Comparison of ENCODE assay signal across 9 cellular contexts in the genomic region with DNA sequence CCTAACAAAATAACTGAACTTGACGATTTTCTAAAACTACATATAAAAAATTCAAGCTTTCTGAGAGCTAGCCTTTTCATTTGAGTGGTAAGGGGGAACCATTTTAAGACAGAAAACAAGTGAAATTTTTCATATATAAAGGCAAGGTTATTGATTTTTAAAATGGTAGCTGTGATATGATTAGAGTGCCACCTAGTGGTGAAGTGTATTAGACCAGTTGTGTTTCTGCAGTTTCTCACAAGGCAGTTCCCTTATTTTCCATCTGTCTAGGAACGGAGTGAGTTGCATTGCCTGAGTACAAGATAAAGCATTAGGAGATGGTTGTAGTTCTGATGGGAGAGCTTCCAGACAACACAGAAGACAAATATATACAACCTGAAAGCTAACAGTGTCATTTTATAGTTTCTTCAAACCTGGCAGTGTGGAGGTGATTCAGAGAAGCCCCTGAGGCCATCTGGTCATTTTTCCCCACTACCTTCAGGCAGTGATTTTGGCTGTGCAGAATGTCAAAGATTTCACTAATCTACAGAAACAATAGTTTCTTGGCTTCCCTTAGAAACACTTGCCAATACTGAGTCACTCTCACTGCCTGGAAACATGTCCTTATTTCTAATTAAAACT.
A peak's percentile ranks its signal among the peaks of the same experiment; 100 is the strongest.
DNase-seq lines count a peak whose midpoint lies in the region; ATAC-seq, FAIRE-seq and TF ChIP-seq lines count a peak whose summit lies in the region.
"Had no signal": no experiment of that assay in that cellular context is flagged by ENCODE, and none has a peak within 500 bp of the region (broad histone marks: within the 10 kb centered on the region; RNA-seq: fewer than 3 reads in every experiment).

No MANE protein-coding gene starts in this region.

- H3K4me1 ChIP-seq in CD8-positive, alpha-beta T cell (ENCODE audit: insufficient read depth, low read length), result no peaks in the 10 kb centered on the region
- no peaks in the 10 kb centered on the region for H3K4me1 ChIP-seq in left lung
- H3K4me1 ChIP-seq in aorta (ENCODE audit: control insufficient read depth in 1 of 2, insufficient read depth in 2 of 2, low read length in 2 of 2), result no peaks in the 10 kb centered on the region

- FAIRE-seq in GM19239 (lab: Jason Lieb, UNC), result no peak

- H3K9me3 Mint-ChIP-seq in CD8-positive, alpha-beta T cell, result no peaks in the 10 kb centered on the region
- H3K9me3 Mint-ChIP-seq in MCF 10A (ENCODE audit: unreplicated experiment), result no peaks in the 10 kb centered on the region

- no peak overlapping the region for H3K27ac ChIP-seq in CD8-positive, alpha-beta T cell (ENCODE audit: low read depth, low read length)
- H3K27ac ChIP-seq in left lung (no peak overlapping the region), aorta (ENCODE audit: low read depth in 1 of 2, low read length in 2 of 2) (no peak overlapping the region)
- H3K27ac ChIP-seq: skin epidermis had no signal

- intact Hi-C loops in CD8-positive, alpha-beta T cell (cut with DNase I, micrococcal nuclease), result no loop called here
- intact Hi-C loops in MCF 10A (cut with micrococcal nuclease) (loop anchor here (1.0 to 10.0 kb wide), 8 partner anchors 105 to 1893 kb away; no protein-coding TSS in a partner anchor), left lung (cut with DNase I) (no loop called here), aorta (cut with DNase I) (no loop called here)

- no peak overlapping the region for H3K4me3 ChIP-seq in CD8-positive, alpha-beta T cell (ENCODE audit: low read depth, low read length)
- no peak overlapping the region for H3K4me3 ChIP-seq in left lung
- H3K4me3 ChIP-seq in aorta (ENCODE audit: low read length in 2 of 2), result no peak overlapping the region
- H3K4me3 ChIP-seq: skin epidermis had no signal

- 13% methylated on average over 2 of the region's 2 CpGs for WGBS in aorta, 2 donors

- no peaks in the 10 kb centered on the region for H3K4me1 Mint-ChIP-seq in CD8-positive, alpha-beta T cell (ENCODE audit: low read depth)
- H3K4me1 Mint-ChIP-seq in MCF 10A (ENCODE audit: insufficient read depth, unreplicated experiment), result peaks cover 12% of the 10 kb centered on the region

- ATAC-seq in CD8-positive, alpha-beta T cell, result no peak
- ATAC-seq in HG03469 (IDR thresholded peaks at IDR 0.05; ENCODE audit: unreplicated experiment) (peak; percentile 78), left lung (peak; percentile 60), aorta (ENCODE audit: low FRiP score) (peak; percentile 74), HG03108 (IDR thresholded peaks at IDR 0.05; ENCODE audit: unreplicated experiment) (no peak)

- CTCF ChIA-PET in CD8-positive, alpha-beta T cell (lab: Charles Lee), result interaction anchor here (0.8 to 1.1 kb wide), 3 partner anchors 8 to 19 kb away, joined by 3 to 5 read pairs (median 4); no protein-coding TSS in a partner anchor
- CTCF ChIA-PET in MCF 10A (lab: Yijun Ruan, JAX), result interaction anchor here (0.5 to 3.1 kb wide), 49 partner anchors 8 to 1925 kb away, joined by 3 to 12 read pairs (median 4); no protein-coding TSS in a partner anchor

- H3K36me3 ChIP-seq in CD8-positive, alpha-beta T cell (ENCODE audit: insufficient read depth, low read length), result no peaks in the 10 kb centered on the region
- H3K36me3 ChIP-seq in left lung (no peaks in the 10 kb centered on the region), aorta (ENCODE audit: control insufficient read depth in 1 of 2, insufficient read depth in 2 of 2, low read length in 1 of 2) (no peaks in the 10 kb centered on the region)

- H3K27me3 ChIP-seq in CD8-positive, alpha-beta T cell (ENCODE audit: insufficient read depth, low read length), result no peaks in the 10 kb centered on the region
- H3K27me3 ChIP-seq in left lung (no peaks in the 10 kb centered on the region), aorta (ENCODE audit: control insufficient read depth in 1 of 2, insufficient read depth in 2 of 2, low read length in 1 of 2) (no peaks in the 10 kb centered on the region)

- H3K9me3 ChIP-seq in CD8-positive, alpha-beta T cell (ENCODE audit: low read length), result no peaks in the 10 kb centered on the region
- H3K9me3 ChIP-seq in left lung (no peaks in the 10 kb centered on the region), aorta (ENCODE audit: control insufficient read depth, low read length) (no peaks in the 10 kb centered on the region)

- TF ChIP-seq CTCF in CD8-positive, alpha-beta T cell (IDR thresholded peaks at IDR 0.05), result peak; percentile 77
- TF ChIP-seq CTCF in MCF 10A (IDR thresholded peaks at IDR 0.05; ENCODE audit: unreplicated experiment) (peak; percentile 75), left lung (IDR thresholded peaks at IDR 0.05) (peak; percentile 64 to 68)

- H3K27me3 Mint-ChIP-seq in CD8-positive, alpha-beta T cell (ENCODE audit: low read depth), result peaks cover 8% of the 10 kb centered on the region
- H3K27me3 Mint-ChIP-seq in MCF 10A (ENCODE audit: insufficient read depth, unreplicated experiment), result no peaks in the 10 kb centered on the region

- no peak overlapping the region for H3K27ac Mint-ChIP-seq in CD8-positive, alpha-beta T cell
- H3K27ac Mint-ChIP-seq in MCF 10A (ENCODE audit: low read depth, unreplicated experiment), result peak overlapping the region; percentile 8

- H3K36me3 Mint-ChIP-seq in CD8-positive, alpha-beta T cell, result no peaks in the 10 kb centered on the region
- no peaks in the 10 kb centered on the region for H3K36me3 Mint-ChIP-seq in MCF 10A (ENCODE audit: insufficient read depth, unreplicated experiment)

- no TSS peak for BruUV-seq in MCF 10A (replicated peaks; lab: Mats Ljungman, UMichigan)

- POLR2A ChIA-PET in CD8-positive, alpha-beta T cell (lab: Charles Lee), result no interaction called here
- POLR2A ChIA-PET in MCF 10A (lab: Yijun Ruan, JAX), result interaction anchor here (1.0 kb wide), 1 partner anchor 934 kb away, joined by 3 read pairs; no protein-coding TSS in a partner anchor

- no peak overlapping the region for H3K4me3 Mint-ChIP-seq in CD8-positive, alpha-beta T cell
- no peak overlapping the region for H3K4me3 Mint-ChIP-seq in MCF 10A (ENCODE audit: unreplicated experiment)

- DNase-seq in CD8-positive, alpha-beta T cell, result no peak
- peak; percentile 10 for DNase-seq in GM19239 (ENCODE audit: insufficient read length, low spot score)
- peak; percentile 78 for DNase-seq in NCI-H82 (lab: John Stamatoyannopoulos, UW)
- DNase-seq in MCF 10A (ENCODE audit: unreplicated experiment), result peak; percentile 70
- DNase-seq in left lung, result no peak
- no peak for DNase-seq in aorta

Comparison
In these comparisons a context has a peak if more than half of its experiments do, and no peak if none do; other contexts are left out.
1. ATAC-seq: peak in HG03469 (single experiment), left lung (single experiment) and aorta (single experiment); none in CD8-positive, alpha-beta T cell (single experiment) and HG03108 (single experiment).
2. DNase-seq: peak in GM19239 (single experiment), NCI-H82 (single experiment) and MCF 10A (single experiment); none in CD8-positive, alpha-beta T cell (0 of 7), left lung (0 of 2) and aorta (0 of 2).
3. Peak in every context shown above with its lines, with median percentiles within 50 percentile points of each other: CTCF ChIP-seq.